ENCODE assay signal across 29 cellular contexts in genomic region chr3:140439527-140439926, GRCh38.
"Had no signal": no experiment of that assay in that cellular context is flagged by ENCODE, and none has a peak within 500 bp of the region (broad histone marks: within the 10 kb centered on the region; RNA-seq: fewer than 3 reads in every experiment).

No MANE protein-coding gene starts in this region.

- ATAC-seq: activated CD4-positive, alpha-beta T cell treated with anti-CD3 and anti-CD28 coated beads for 36 hours; activated CD8-positive, alpha-beta memory T cell treated with anti-CD3 and anti-CD28 coated beads, Interleukin-2, amount 10 ng/mL, durations not matched to agents 7 days and 5 days; activated CD8-positive, alpha-beta T cell treated with anti-CD3 and anti-CD28 coated beads, Interleukin-2, amount 10 ng/mL, durations not matched to agents 7 days and 5 days; activated naive CD8-positive, alpha-beta T cell treated with anti-CD3 and anti-CD28 coated beads, Interleukin-2, amount 50 U/mL, for 24 hours; body of pancreas; gastroesophageal sphincter had no signal

- H3K4me3 ChIP-seq: adrenal gland, body of pancreas, colonic mucosa, esophagus squamous epithelium, gastroesophageal sphincter had no signal

- H3K4me1 ChIP-seq: body of pancreas, colonic mucosa, gastroesophageal sphincter had no signal

- H3K27ac ChIP-seq: adrenal gland, body of pancreas, colonic mucosa, esophagus squamous epithelium, gastroesophageal sphincter had no signal

- H3K27ac Mint-ChIP-seq: activated CD4-positive, alpha-beta memory T cell treated with anti-CD3 and anti-CD28 coated beads for 36 hours; activated CD4-positive, alpha-beta T cell treated with anti-CD3 and anti-CD28 coated beads for 36 hours; activated CD4-positive, alpha-beta T cell treated with anti-CD3 and anti-CD28 coated beads, Interleukin-2, amount 10 ng/mL, durations not matched to agents 24 days and 14 days; activated CD8-positive, alpha-beta memory T cell treated with anti-CD3 and anti-CD28 coated beads, Interleukin-2, amount 10 ng/mL, durations not matched to agents 7 days and 5 days; activated CD8-positive, alpha-beta T cell treated with anti-CD3 and anti-CD28 coated beads, Interleukin-2, amount 10 ng/mL, durations not matched to agents 7 days and 5 days; activated naive CD4-positive, alpha-beta T cell treated with anti-CD3 and anti-CD28 coated beads for 36 hours; activated naive CD4-positive, alpha-beta T cell treated with anti-CD3 and anti-CD28 coated beads, Interleukin-2, amount 50 U/mL, for 24 hours; activated naive CD8-positive, alpha-beta T cell treated with anti-CD3 and anti-CD28 coated beads for 36 hours; activated naive CD8-positive, alpha-beta T cell treated with anti-CD3 and anti-CD28 coated beads, Interleukin-2, amount 50 U/mL, for 24 hours; activated T-helper 1 cell treated with anti-CD3 and anti-CD28 coated beads, Interleukin-12 subunit alpha, Interleukin-12 subunit beta, Interleukin-2, Interleukin-4 antibody, amounts not matched to agents 30 ng/mL and 10 ng/mL and 1 ng/mL, durations not matched to agents 14 hours and 24 hours and 36 hours; activated T-helper 2 cell treated with anti-CD3 and anti-CD28 coated beads, Interferon-gamma antibody, Interleukin-2, Interleukin-4, amounts not matched to agents 10 μg/mL and 5 μg/mL and 100 μg/mL, durations not matched to agents 14 hours and 24 hours and 36 hours; T-helper 1 cell treated with Interleukin-12 subunit alpha and Interleukin-12 subunit beta and Interleukin-4 antibody, amounts not matched to agents 30 μg/mL and 1 μg/mL, for 36 hours had no signal

- H3K27me3 ChIP-seq: adrenal gland, body of pancreas, colonic mucosa, esophagus squamous epithelium, gastroesophageal sphincter had no signal

- H3K27me3 Mint-ChIP-seq: activated CD4-positive, alpha-beta memory T cell treated with anti-CD3 and anti-CD28 coated beads for 36 hours had no signal

- H3K9me3 Mint-ChIP-seq: activated CD4-positive, alpha-beta memory T cell treated with anti-CD3 and anti-CD28 coated beads for 36 hours; activated CD4-positive, alpha-beta T cell treated with anti-CD3 and anti-CD28 coated beads, Interleukin-2, amount 10 ng/mL, durations not matched to agents 24 days and 14 days; activated naive CD4-positive, alpha-beta T cell treated with anti-CD3 and anti-CD28 coated beads for 36 hours; activated naive CD4-positive, alpha-beta T cell treated with anti-CD3 and anti-CD28 coated beads, Interleukin-2, amount 50 U/mL, for 24 hours; activated naive CD8-positive, alpha-beta T cell treated with anti-CD3 and anti-CD28 coated beads for 36 hours; activated naive CD8-positive, alpha-beta T cell treated with anti-CD3 and anti-CD28 coated beads, Interleukin-2, amount 50 U/mL, for 24 hours; activated T-helper 1 cell treated with anti-CD3 and anti-CD28 coated beads, Interleukin-12 subunit alpha, Interleukin-12 subunit beta, Interleukin-2, Interleukin-4 antibody, amounts not matched to agents 30 ng/mL and 10 ng/mL and 1 ng/mL, durations not matched to agents 14 hours and 24 hours and 36 hours; activated T-helper 2 cell treated with anti-CD3 and anti-CD28 coated beads, Interferon-gamma antibody, Interleukin-2, Interleukin-4, amounts not matched to agents 10 μg/mL and 5 μg/mL and 100 μg/mL, durations not matched to agents 14 hours and 24 hours and 36 hours; T-helper 1 cell treated with Interleukin-12 subunit alpha and Interleukin-12 subunit beta and Interleukin-4 antibody, amounts not matched to agents 30 μg/mL and 1 μg/mL, for 36 hours had no signal

- H3K4me3 Mint-ChIP-seq: activated CD4-positive, alpha-beta memory T cell treated with anti-CD3 and anti-CD28 coated beads for 36 hours; activated CD4-positive, alpha-beta T cell treated with anti-CD3 and anti-CD28 coated beads for 36 hours; activated CD4-positive, alpha-beta T cell treated with anti-CD3 and anti-CD28 coated beads, Interleukin-2, amount 10 ng/mL, durations not matched to agents 24 days and 14 days; activated CD8-positive, alpha-beta memory T cell treated with anti-CD3 and anti-CD28 coated beads, Interleukin-2, amount 10 ng/mL, durations not matched to agents 7 days and 5 days; activated CD8-positive, alpha-beta T cell treated with anti-CD3 and anti-CD28 coated beads, Interleukin-2, amount 10 ng/mL, durations not matched to agents 7 days and 5 days; activated naive CD4-positive, alpha-beta T cell treated with anti-CD3 and anti-CD28 coated beads for 36 hours; activated naive CD4-positive, alpha-beta T cell treated with anti-CD3 and anti-CD28 coated beads, Interleukin-2, amount 50 U/mL, for 24 hours; activated naive CD8-positive, alpha-beta T cell treated with anti-CD3 and anti-CD28 coated beads for 36 hours; activated naive CD8-positive, alpha-beta T cell treated with anti-CD3 and anti-CD28 coated beads, Interleukin-2, amount 50 U/mL, for 24 hours; activated T-helper 1 cell treated with anti-CD3 and anti-CD28 coated beads, Interleukin-12 subunit alpha, Interleukin-12 subunit beta, Interleukin-2, Interleukin-4 antibody, amounts not matched to agents 30 ng/mL and 10 ng/mL and 1 ng/mL, durations not matched to agents 14 hours and 24 hours and 36 hours; T-helper 1 cell treated with Interleukin-12 subunit alpha and Interleukin-12 subunit beta and Interleukin-4 antibody, amounts not matched to agents 30 μg/mL and 1 μg/mL, for 36 hours had no signal

- DNase-seq: activated CD4-positive, alpha-beta memory T cell treated with anti-CD3 and anti-CD28 coated beads for 36 hours; activated CD4-positive, alpha-beta T cell treated with anti-CD3 and anti-CD28 coated beads for 36 hours; activated CD4-positive, alpha-beta T cell treated with anti-CD3 and anti-CD28 coated beads, Interleukin-2, amount 10 ng/mL, durations not matched to agents 24 days and 14 days; activated CD4-positive, CD25-positive, alpha-beta regulatory T cell; activated CD4-positive, CD25-positive, alpha-beta regulatory T cell treated with anti-CD3 and anti-CD28 coated beads, Interleukin-2, amount 50 U/mL, for 72 hours; activated CD8-positive, alpha-beta memory T cell treated with anti-CD3 and anti-CD28 coated beads, Interleukin-2, amount 10 ng/mL, durations not matched to agents 7 days and 5 days; activated CD8-positive, alpha-beta memory T cell treated with anti-CD3 and anti-CD28 coated beads, Interleukin-2, amount 50 U/mL, for 4 hours; activated CD8-positive, alpha-beta T cell treated with anti-CD3 and anti-CD28 coated beads, Interleukin-2, amount 10 ng/mL, durations not matched to agents 7 days and 5 days; activated effector memory CD4-positive, alpha-beta T cell treated with anti-CD3 and anti-CD28 coated beads, Interleukin-2, amount 50 U/mL, for 16 hours; activated naive CD4-positive, alpha-beta T cell treated with anti-CD3 and anti-CD28 coated beads for 36 hours; activated naive CD8-positive, alpha-beta T cell treated with anti-CD3 and anti-CD28 coated beads for 36 hours; activated naive CD8-positive, alpha-beta T cell treated with anti-CD3 and anti-CD28 coated beads, Interleukin-2, amount 50 U/mL, for 24 hours; activated T-cell treated with anti-CD3 and anti-CD28 coated beads, Interleukin-2, amount 50 U/mL, for 1 hour; activated T-cell treated with anti-CD3 and anti-CD28 coated beads, Interleukin-2, amount 50 U/mL, for 48 hours; amygdala; aorta; body of pancreas; caudate nucleus; colonic mucosa; effector CD8-positive, alpha-beta T cell; esophagus squamous epithelium; foreskin melanocyte; T1000 had no signal

- H3K36me3 Mint-ChIP-seq: activated CD4-positive, alpha-beta memory T cell treated with anti-CD3 and anti-CD28 coated beads for 36 hours; activated CD8-positive, alpha-beta memory T cell treated with anti-CD3 and anti-CD28 coated beads, Interleukin-2, amount 10 ng/mL, durations not matched to agents 7 days and 5 days; activated naive CD4-positive, alpha-beta T cell treated with anti-CD3 and anti-CD28 coated beads, Interleukin-2, amount 50 U/mL, for 24 hours; activated naive CD8-positive, alpha-beta T cell treated with anti-CD3 and anti-CD28 coated beads for 36 hours had no signal

- H3K9me3 ChIP-seq: adrenal gland, body of pancreas, colonic mucosa, esophagus squamous epithelium, gastroesophageal sphincter had no signal

- H3K4me1 Mint-ChIP-seq: activated CD4-positive, alpha-beta T cell treated with anti-CD3 and anti-CD28 coated beads for 36 hours; activated CD4-positive, alpha-beta T cell treated with anti-CD3 and anti-CD28 coated beads, Interleukin-2, amount 10 ng/mL, durations not matched to agents 24 days and 14 days; activated CD8-positive, alpha-beta memory T cell treated with anti-CD3 and anti-CD28 coated beads, Interleukin-2, amount 10 ng/mL, durations not matched to agents 7 days and 5 days; activated naive CD4-positive, alpha-beta T cell treated with anti-CD3 and anti-CD28 coated beads, Interleukin-2, amount 50 U/mL, for 24 hours; activated naive CD8-positive, alpha-beta T cell treated with anti-CD3 and anti-CD28 coated beads for 36 hours; activated naive CD8-positive, alpha-beta T cell treated with anti-CD3 and anti-CD28 coated beads, Interleukin-2, amount 50 U/mL, for 24 hours had no signal

- H3K36me3 ChIP-seq: adrenal gland, colonic mucosa, esophagus squamous epithelium, gastroesophageal sphincter had no signal
